20 cellular contexts compared by ENCODE assay signal in the genomic region with DNA sequence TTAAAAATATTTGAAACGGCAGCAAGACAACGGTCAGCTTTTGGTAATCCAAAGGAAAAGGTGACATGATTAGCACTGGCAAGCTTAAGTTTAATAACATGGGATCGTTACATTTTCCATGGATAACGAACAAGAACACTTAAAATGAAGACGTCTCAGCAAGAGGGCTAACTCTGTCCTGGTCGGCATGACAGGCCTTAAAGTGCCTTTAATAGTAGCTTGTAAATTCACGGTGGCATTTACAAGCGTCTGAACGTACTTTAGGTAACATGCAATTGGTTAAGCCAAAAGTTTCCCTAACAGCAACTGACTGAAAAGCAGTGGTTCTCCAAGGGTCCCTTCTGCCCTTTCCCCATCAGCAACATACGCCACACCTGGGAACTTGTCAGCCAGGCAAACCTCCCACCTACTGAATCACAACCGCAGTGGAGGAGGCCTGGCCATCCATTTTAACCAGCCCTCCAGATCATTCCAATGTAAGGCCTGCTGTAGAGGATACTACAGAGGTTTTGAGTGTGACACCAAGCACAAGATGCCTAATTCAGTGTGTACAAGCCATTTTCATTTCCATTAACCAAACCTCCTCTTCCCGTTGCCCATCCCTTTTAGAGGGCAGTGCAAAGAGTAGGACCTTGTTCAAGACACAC. TPM values are rescaled to one million over a fixed set of nuclear protein-coding genes. Genes with fewer than 3 reads are reported as not detected.
DNase-seq lines count a peak whose midpoint lies in the region; ATAC-seq, FAIRE-seq and TF ChIP-seq lines count a peak whose summit lies in the region.
"Had no signal": no experiment of that assay in that cellular context is flagged by ENCODE, and none has a peak within 500 bp of the region (broad histone marks: within the 10 kb centered on the region; RNA-seq: fewer than 3 reads in every experiment).

No MANE protein-coding gene starts in this region.

- 94% methylated on average over 12 of the region's 12 CpGs for WGBS in HepG2 (ENCODE audit: low lambda C conversion rate)

- CTCF ChIA-PET in HEK293 (lab: Yijun Ruan, JAX) (interaction anchor here (0.7 to 1.0 kb wide), 3 partner anchors 11 to 19 kb away, joined by 3 read pairs; no protein-coding TSS in a partner anchor), PC-9 (lab: Charles Lee) (interaction anchor here (0.7 kb wide), 1 partner anchor 89 kb away, joined by 3 read pairs; no protein-coding TSS in a partner anchor), HepG2 (lab: Yijun Ruan, JAX; ENCODE audit: low intra/inter-chr PET ratio, low total read pairs) (no interaction called here)

- in situ Hi-C loops in HepG2 (cut with HindIII; ENCODE audit: extremely low pct_ligation_motif_present, low pct_unique_long_range_greater_than_20kb), result no loop called here

- H3K27me3 Mint-ChIP-seq in type B pancreatic cell, result peaks cover 54% of the 10 kb centered on the region

- no peaks in the 10 kb centered on the region for H3K9me3 Mint-ChIP-seq in type B pancreatic cell
- H3K9me3 Mint-ChIP-seq: CD4-positive, CD25-positive, alpha-beta regulatory T cell had no signal

- no peak overlapping the region for H3K27ac ChIP-seq in HEK293 (ENCODE audit: extremely low read depth, low read depth, low read length)
- no peak overlapping the region for H3K27ac ChIP-seq in PC-9
- peak overlapping the region; percentile 97 for H3K27ac ChIP-seq in epithelial cell of prostate
- no peak overlapping the region for H3K27ac ChIP-seq in HepG2 (ENCODE audit: extremely low read length, insufficient read depth, low read length)
- H3K27ac ChIP-seq: KMS-11 had no signal

- FAIRE-seq in HepG2 (lab: Jason Lieb, UNC), result no peak
- FAIRE-seq: A204.1, GM12878, H1 had no signal

- H3K4me3 Mint-ChIP-seq in type B pancreatic cell, result peak overlapping the region; percentile 25
- H3K4me3 Mint-ChIP-seq: CD4-positive, CD25-positive, alpha-beta regulatory T cell; H9 had no signal

- H3K36me3 ChIP-seq in HEK293 (ENCODE audit: control insufficient read depth in 2 of 2, insufficient read depth in 1 of 2, low read length in 2 of 2) (no peaks in the 10 kb centered on the region), PC-9 (ENCODE audit: low read depth) (peaks cover 4% of the 10 kb centered on the region; the same call in 1 of the 2 replicates), HepG2 (replicated peaks in 1 of 2; ENCODE audit: control insufficient read depth in 1 of 2, insufficient read depth in 2 of 2, low read length in 2 of 2) (no peaks in the 10 kb centered on the region)
- H3K36me3 ChIP-seq: BE2C had no signal

- H2AFZ ChIP-seq in PC-9, result no peak overlapping the region
- H2AFZ ChIP-seq in HepG2 (ENCODE audit: low read length), result no peak overlapping the region

- no peaks in the 10 kb centered on the region for H3K9me3 ChIP-seq in HEK293 (ENCODE audit: control insufficient read depth, insufficient read depth, low read depth, low read length)
- H3K9me3 ChIP-seq in PC-9 (ENCODE audit: insufficient read depth, low read depth), result no peaks in the 10 kb centered on the region
- H3K9me3 ChIP-seq in HepG2 (ENCODE audit: low read length), result no peaks in the 10 kb centered on the region
- H3K9me3 ChIP-seq: BE2C, Caco-2 had no signal

- TF ChIP-seq POLR2A in HepG2 (IDR thresholded peaks at IDR 0.05; ENCODE audit: insufficient read depth in 1 of 2, low read depth in 2 of 2, low read length in 2 of 2), result no peak

- H3K27ac Mint-ChIP-seq in type B pancreatic cell, result no peak overlapping the region
- H3K27ac Mint-ChIP-seq: CD4-positive, CD25-positive, alpha-beta regulatory T cell; H9 had no signal

- no peak for TF ChIP-seq RAD21 in HepG2 (CRISPR knock-in tag; IDR thresholded peaks at IDR 0.05)

- H3K4me3 ChIP-seq in HEK293 (ENCODE audit: low read depth, low read length), result no peak overlapping the region
- no peak overlapping the region for H3K4me3 ChIP-seq in PC-9
- no peak overlapping the region for H3K4me3 ChIP-seq in HepG2 (replicated peaks in 1 of 3; ENCODE audit: insufficient read depth in 1 of 3, low read depth in 2 of 3, low read length in 3 of 3)
- H3K4me3 ChIP-seq: GM12878 had no signal

- TF ChIP-seq CTCF in HEK293 (tag by site-specific recombination; IDR thresholded peaks at IDR 0.05) (no peak), PC-9 (conservative IDR thresholded peaks at IDR 0.05) (no peak), type B pancreatic cell (conservative IDR thresholded peaks at IDR 0.05) (no peak), HepG2 (CRISPR knock-in tag; IDR thresholded peaks at IDR 0.05) (no peak)

- peaks cover 5% of the 10 kb centered on the region for H3K36me3 Mint-ChIP-seq in type B pancreatic cell
- H3K36me3 Mint-ChIP-seq: CD4-positive, CD25-positive, alpha-beta regulatory T cell had no signal

- 0 out of 2 replicates have a peak, but pooled peaks cover 6% of the 10 kb centered on the region for H3K4me1 ChIP-seq in HEK293 (ENCODE audit: control insufficient read depth, insufficient read depth, low read length)
- H3K4me1 ChIP-seq in PC-9 (replicated peaks; ENCODE audit: insufficient read depth), result peaks cover 50% of the 10 kb centered on the region
- H3K4me1 ChIP-seq in HepG2 (ENCODE audit: insufficient read depth, low read length), result peaks cover 19% of the 10 kb centered on the region
- H3K4me1 ChIP-seq: BE2C had no signal

- H3K9me2 ChIP-seq in PC-9 (ENCODE audit: insufficient read depth), result no peaks in the 10 kb centered on the region

- H3K4me1 Mint-ChIP-seq in type B pancreatic cell (ENCODE audit: unreplicated experiment), result peaks cover 14% of the 10 kb centered on the region

- H3K4me2 ChIP-seq in PC-9, result peak overlapping the region; percentile 29
- no peak overlapping the region for H3K4me2 ChIP-seq in HepG2 (ENCODE audit: low read depth, low read length)
- H3K4me2 ChIP-seq: KMS-11 had no signal

- H3K27me3 ChIP-seq in PC-9 (ENCODE audit: insufficient read depth, low read depth), result no peaks in the 10 kb centered on the region
- no peaks in the 10 kb centered on the region; a peak in 1 of 5 replicates for H3K27me3 ChIP-seq in HepG2 (ENCODE audit: control insufficient read depth in 1 of 2, insufficient read depth in 2 of 2, low read length in 2 of 2)

- intact Hi-C loops in PC-9 (cut with micrococcal nuclease; ENCODE audit: unreplicated experiment), result no loop called here
- intact Hi-C loops in HepG2 (cut with micrococcal nuclease; ENCODE audit: unreplicated experiment), result no loop called here

- BruUV-seq in PC-9 (replicated peaks; lab: Mats Ljungman, UMichigan), result no TSS peak
- no TSS peak for BruUV-seq in HepG2 (replicated peaks; lab: Mats Ljungman, UMichigan)

- TF ChIP-seq EP300 in HepG2 (IDR thresholded peaks at IDR 0.05; ENCODE audit: low read depth in 2 of 2, low read length in 2 of 2) (no peak), HepG2 (CRISPR knock-in tag; IDR thresholded peaks at IDR 0.05; ENCODE audit: borderline replicate concordance) (no peak)

- no peak for ATAC-seq in HepG2
- no peak for ATAC-seq in HG02870 (IDR thresholded peaks at IDR 0.05; ENCODE audit: unreplicated experiment)
- ATAC-seq: GM12878 had no signal

- H3K79me2 ChIP-seq in PC-9 (ENCODE audit: low read depth) (peaks cover 91% of the 10 kb centered on the region), HepG2 (ENCODE audit: insufficient read depth, low read length) (peaks cover 44% of the 10 kb centered on the region)

- DNase-seq in PC-9, result no peak
- DNase-seq in epithelial cell of prostate (ENCODE audit: low read depth, low spot score), result no peak
- DNase-seq in type B pancreatic cell (ENCODE audit: extremely low spot score, unreplicated experiment), result no peak
- no peak for DNase-seq in HepG2 (ENCODE audit: low spot score)
- no peak for DNase-seq in mucosa of gallbladder (ENCODE audit: low spot score)
- DNase-seq: ACHN; BE2C; C1 segment of cervical spinal cord; Caco-2; CD4-positive, CD25-positive, alpha-beta regulatory T cell; DND-41; EL; H9 had no signal

- peaks cover 9% of the 10 kb centered on the region; the same call in 1 of the 2 replicates for H3F3A ChIP-seq in PC-9 (ENCODE audit: insufficient read depth, low read depth)

- H4K20me1 ChIP-seq in PC-9 (ENCODE audit: insufficient read depth) (0 out of 2 replicates have a peak, but pooled peaks cover 3% of the 10 kb centered on the region), HepG2 (ENCODE audit: insufficient read depth, low read length) (peaks cover 5% of the 10 kb centered on the region; the same call in 1 of the 2 replicates)

- no peak overlapping the region for H3K9ac ChIP-seq in HepG2 (ENCODE audit: insufficient read depth, low read depth, low read length)
- H3K9ac ChIP-seq: KMS-11 had no signal

- POLR2A ChIA-PET in HEK293 (lab: Yijun Ruan, JAX), result no interaction called here
- POLR2A ChIA-PET in PC-9 (lab: Charles Lee; ENCODE audit: unreplicated experiment), result no interaction called here
- POLR2A ChIA-PET in HepG2 (lab: Yijun Ruan, JAX), result no interaction called here

TF ChIP-seq in HEK293, 187 proteins besides CTCF, POLR2A, EP300 and RAD21 (continues in another document):
- TF ChIP-seq ZNF654 (tag by site-specific recombination; IDR thresholded peaks at IDR 0.05; ENCODE audit: low read depth), result no peak

TF ChIP-seq in HepG2, 621 proteins besides CTCF, POLR2A, EP300 and RAD21 (continues in another document):
- TF ChIP-seq EEA1 (CRISPR knock-in tag; IDR thresholded peaks at IDR 0.05; ENCODE audit: borderline replicate concordance), result no peak

RNA-seq across cellular contexts. Expression of a gene that starts 4.4 kb away (rescaled TPM):
- total RNA-seq in PC-9 (2021), result 27.7 and 36.4 TPM in 2 replicates
- total RNA-seq in type B pancreatic cell (ENCODE audit: low replicate concordance), result 6.8 and 21.0 TPM in 2 replicates
- 12.5 and 15.3 TPM in 2 replicates for total RNA-seq in HepG2 (2016; rRNA removed; fragmentation: Illumina TruSeq; extraction: Trizol)
- 1.3 and 1.5 TPM in 2 replicates for total RNA-seq in HepG2 (2016; cell fraction: cytosol; rRNA removed; fragmentation: Illumina TruSeq; extraction: Trizol; ENCODE audit: low read depth)
- 11.9 and 15.9 TPM in 2 replicates for total RNA-seq in HepG2 (2016; cell fraction: insoluble cytoplasmic fraction; rRNA removed; fragmentation: Illumina TruSeq; extraction: Trizol)
- 7.3 and 8.5 TPM in 2 replicates for total RNA-seq in HepG2 (2016; cell fraction: membrane; rRNA removed; fragmentation: Illumina TruSeq; extraction: Trizol)
- total RNA-seq in HepG2 (2016; cell fraction: nucleus; rRNA removed; fragmentation: Illumina TruSeq; extraction: Trizol), result 17.0 and 19.4 TPM in 2 replicates
- polyA plus RNA-seq in HepG2 (2011; rRNA removed), result 6.7 and 7.8 TPM in 2 replicates
- 7.9 and 10.8 TPM in 2 replicates for polyA plus RNA-seq in HepG2 (2011; cell fraction: cytosol; rRNA removed)
- polyA plus RNA-seq in HepG2 (2011; cell fraction: nucleus; rRNA removed), result 9.1 and 10.7 TPM in 2 replicates
- polyA plus RNA-seq in HepG2 (2012), result 12.3 and 20.7 TPM in 2 replicates
- polyA plus RNA-seq in HepG2 (2016; cell fraction: cytosol; fragmentation: Illumina TruSeq; extraction: Trizol; ENCODE audit: low read depth), result 1.3 and 1.4 TPM in 2 replicates
- polyA plus RNA-seq in HepG2 (2016; cell fraction: insoluble cytoplasmic fraction; fragmentation: Illumina TruSeq; extraction: Trizol; ENCODE audit: low read depth), result 9.8 and 11.3 TPM in 2 replicates
- polyA plus RNA-seq in HepG2 (2016; cell fraction: membrane; fragmentation: Illumina TruSeq; extraction: Trizol; ENCODE audit: low read depth), result 4.6 and 4.7 TPM in 2 replicates
- 19.9 and 20.7 TPM in 2 replicates for polyA plus RNA-seq in HepG2 (2016; cell fraction: nucleus; fragmentation: Illumina TruSeq; extraction: Trizol; ENCODE audit: insufficient read depth, low read depth)
- 9.7 and 45.0 TPM in 2 replicates for polyA minus RNA-seq in HepG2 (2011; rRNA and poly(A)+ RNA removed; ENCODE audit: low replicate concordance)
- 14.3 and 16.0 TPM in 2 replicates for polyA minus RNA-seq in HepG2 (2011; cell fraction: cytosol; rRNA and poly(A)+ RNA removed)
- polyA minus RNA-seq in HepG2 (2011; cell fraction: nucleus; rRNA and poly(A)+ RNA removed), result 11.7 and 14.8 TPM in 2 replicates
- 51.0 TPM for total RNA-seq in mucosa of gallbladder
- total RNA-seq: G401 had no signal
